In genomic region chr7:15248514-15248913, GRCh38 we compare ENCODE assay signal across 6 cellular contexts.
"Had no signal": no experiment of that assay in that cellular context is flagged by ENCODE, and none has a peak within 500 bp of the region (broad histone marks: within the 10 kb centered on the region; RNA-seq: fewer than 3 reads in every experiment).

No MANE protein-coding gene starts in this region.

- FAIRE-seq: HTR-8/SVneo had no signal

- H3K27ac Mint-ChIP-seq: H9 had no signal

- H3K4me3 Mint-ChIP-seq: H9 had no signal

- DNase-seq: GM23248, GOT3, H9, HCEC 1CT, IMR-90 had no signal

- H3K4me3 ChIP-seq: GM23248 had no signal

- H3K9me3 Mint-ChIP-seq: H9 had no signal
